Comparison of ENCODE assay signal across 1 cellular context in the genomic region with DNA sequence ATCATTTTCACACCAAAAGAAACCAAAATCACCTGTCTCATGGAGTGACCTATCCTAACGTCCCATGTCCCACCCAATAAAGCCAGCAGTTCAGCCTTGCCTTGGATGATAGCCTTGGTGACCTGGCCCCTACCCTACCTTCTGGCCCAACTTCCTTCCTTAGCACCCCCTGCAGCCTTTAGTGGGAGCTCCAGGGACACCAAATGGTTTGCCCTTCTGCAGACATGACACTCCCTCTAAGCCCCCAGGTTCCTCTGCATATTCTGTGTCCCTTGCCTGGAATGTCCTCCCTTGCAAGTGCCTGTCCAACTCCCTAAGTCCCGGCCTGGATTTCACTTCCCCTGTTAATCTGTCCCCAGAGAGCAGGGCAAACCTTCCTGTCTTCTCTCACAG.
TF ChIP-seq lines count a peak whose summit lies in the region.

No MANE protein-coding gene starts in this region.

TF ChIP-seq in IMR-90, 13 proteins besides CTCF, POLR2A, EP300 and RAD21:
- no peak for TF ChIP-seq MXI1 (IDR thresholded peaks at IDR 0.05; ENCODE audit: borderline replicate concordance, low read depth, low read length)
- no peak for TF ChIP-seq BHLHE40 (IDR thresholded peaks at IDR 0.05; ENCODE audit: low read depth, low read length)
TF ChIP-seq in IMR-90: peak in this region for 0.
